40 cellular contexts compared by ENCODE assay signal in the genomic region with DNA sequence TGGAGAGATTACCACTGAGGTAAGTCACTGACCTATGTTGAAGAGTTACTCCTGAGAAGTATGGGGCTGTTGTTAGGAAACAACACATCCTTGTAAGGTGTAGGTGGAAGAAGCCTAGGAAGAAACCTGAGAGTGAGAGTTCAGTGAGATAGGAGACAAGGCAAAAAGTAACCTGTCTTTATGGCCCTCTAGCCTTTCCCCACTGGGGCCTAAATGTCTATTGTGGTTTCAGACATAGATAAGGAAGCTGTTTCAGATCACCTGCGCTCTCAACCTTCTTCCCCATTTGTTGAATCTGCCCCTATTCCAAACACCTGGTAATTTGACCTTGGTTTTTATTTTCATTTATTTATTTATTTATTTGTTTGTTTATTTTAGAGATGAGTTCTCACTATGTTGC.
"Had no signal": no experiment of that assay in that cellular context is flagged by ENCODE, and none has a peak within 500 bp of the region (broad histone marks: within the 10 kb centered on the region; RNA-seq: fewer than 3 reads in every experiment).

No MANE protein-coding gene starts in this region.

- H3K9me3 ChIP-seq: adrenal gland, ascending aorta, body of pancreas, breast epithelium had no signal

- H3K4me1 Mint-ChIP-seq: activated naive CD4-positive, alpha-beta T cell treated with anti-CD3 and anti-CD28 coated beads, Interleukin-2, amount 10 ng/mL, durations not matched to agents 7 days and 5 days; activated naive CD4-positive, alpha-beta T cell treated with anti-CD3 and anti-CD28 coated beads, Interleukin-2, amount 50 U/mL, for 24 hours; activated naive CD8-positive, alpha-beta T cell treated with anti-CD3 and anti-CD28 coated beads for 36 hours; activated naive CD8-positive, alpha-beta T cell treated with anti-CD3 and anti-CD28 coated beads, Interleukin-2, amount 10 ng/mL, durations not matched to agents 7 days and 5 days; activated naive CD8-positive, alpha-beta T cell treated with anti-CD3 and anti-CD28 coated beads, Interleukin-2, amount 50 U/mL, for 24 hours; activated T-helper 17 cell treated with anti-CD3 and anti-CD28 coated beads, Interleukin-2, amount 50 U/mL, for 72 hours; brain; central memory CD8-positive, alpha-beta T cell had no signal

- H3K27me3 Mint-ChIP-seq: activated naive CD4-positive, alpha-beta T cell treated with anti-CD3 and anti-CD28 coated beads, Interleukin-2, amount 10 ng/mL, durations not matched to agents 7 days and 5 days; activated naive CD4-positive, alpha-beta T cell treated with anti-CD3 and anti-CD28 coated beads, Interleukin-2, amount 50 U/mL, for 24 hours; activated naive CD8-positive, alpha-beta T cell; activated naive CD8-positive, alpha-beta T cell treated with anti-CD3 and anti-CD28 coated beads for 36 hours; activated naive CD8-positive, alpha-beta T cell treated with anti-CD3 and anti-CD28 coated beads, Interleukin-2, amount 10 ng/mL, durations not matched to agents 7 days and 5 days; activated naive CD8-positive, alpha-beta T cell treated with anti-CD3 and anti-CD28 coated beads, Interleukin-2, amount 50 U/mL, for 24 hours; activated T-cell treated with anti-CD3 and anti-CD28 coated beads, Interleukin-2, amount 50 U/mL, for 24 hours; activated T-helper 17 cell treated with anti-CD3 and anti-CD28 coated beads, Interleukin-2, amount 50 U/mL, for 72 hours; brain; central memory CD8-positive, alpha-beta T cell had no signal

- H3K4me1 ChIP-seq: adrenal gland, ascending aorta, body of pancreas, breast epithelium had no signal

- H3K36me3 ChIP-seq: adrenal gland, ascending aorta, brain microvascular endothelial cell, breast epithelium, cardiac muscle cell had no signal

- DNase-seq: activated effector memory CD4-positive, alpha-beta T cell treated with anti-CD3 and anti-CD28 coated beads, Interleukin-2, amount 50 U/mL, for 16 hours; activated effector memory CD4-positive, alpha-beta T cell treated with Interleukin-2 at 50 U/mL for 16 hours; activated gamma-delta T cell; activated gamma-delta T cell treated with Interleukin-2 at 50 U/mL for 16 hours; activated naive CD4-positive, alpha-beta T cell; activated naive CD4-positive, alpha-beta T cell treated with anti-CD3 and anti-CD28 coated beads for 36 hours; activated naive CD4-positive, alpha-beta T cell treated with anti-CD3 and anti-CD28 coated beads, Interleukin-2, amount 10 ng/mL, durations not matched to agents 7 days and 5 days; activated naive CD4-positive, alpha-beta T cell treated with anti-CD3 and anti-CD28 coated beads, Interleukin-2, amount 50 U/mL, for 16 hours; activated naive CD4-positive, alpha-beta T cell treated with Interleukin-2 at 50 U/mL for 16 hours; activated naive CD8-positive, alpha-beta T cell treated with anti-CD3 and anti-CD28 coated beads for 36 hours; activated naive CD8-positive, alpha-beta T cell treated with anti-CD3 and anti-CD28 coated beads, Interleukin-2, amount 10 ng/mL, durations not matched to agents 7 days and 5 days; activated naive CD8-positive, alpha-beta T cell treated with anti-CD3 and anti-CD28 coated beads, Interleukin-2, amount 50 U/mL, for 24 hours; activated T-cell treated with anti-CD3 and anti-CD28 coated beads, Interleukin-2, amount 50 U/mL, for 24 hours; activated T-cell treated with anti-CD3 and anti-CD28 coated beads, Interleukin-2, amount 50 U/mL, for 4 hours; activated T-cell treated with anti-CD3 and anti-CD28 coated beads, Interleukin-2, amount 50 U/mL, for 48 hours; activated T-cell treated with anti-CD3 and anti-CD28 coated beads, Interleukin-2, amount 50 U/mL, for 72 hours; adrenal gland; amniotic stem cell; amygdala; anterior cingulate cortex; aorta; body of pancreas; brain microvascular endothelial cell; caudate nucleus; central memory CD4-positive, alpha-beta T cell; cerebellar nuclear complex had no signal

- H3K36me3 Mint-ChIP-seq: activated naive CD4-positive, alpha-beta T cell treated with anti-CD3 and anti-CD28 coated beads, Interleukin-2, amount 10 ng/mL, durations not matched to agents 7 days and 5 days; activated naive CD4-positive, alpha-beta T cell treated with anti-CD3 and anti-CD28 coated beads, Interleukin-2, amount 50 U/mL, for 24 hours; activated naive CD4-positive, alpha-beta T cell treated with anti-CD3 and anti-CD28 coated beads, Interleukin-2, amount 50 U/mL, for 72 hours; activated naive CD8-positive, alpha-beta T cell; activated naive CD8-positive, alpha-beta T cell treated with anti-CD3 and anti-CD28 coated beads for 36 hours; activated naive CD8-positive, alpha-beta T cell treated with anti-CD3 and anti-CD28 coated beads, Interleukin-2, amount 10 ng/mL, durations not matched to agents 7 days and 5 days; brain had no signal

- ATAC-seq: activated naive CD4-positive, alpha-beta T cell treated with anti-CD3 and anti-CD28 coated beads, Interleukin-2, amount 50 U/mL, for 72 hours; activated naive CD8-positive, alpha-beta T cell treated with anti-CD3 and anti-CD28 coated beads, Interleukin-2, amount 50 U/mL, for 24 hours; activated T-cell treated with anti-CD3 and anti-CD28 coated beads, Interleukin-2, amount 50 U/mL, for 4 hours; activated T-cell treated with anti-CD3 and anti-CD28 coated beads, Interleukin-2, amount 50 U/mL, for 72 hours; activated T-helper 17 cell treated with anti-CD3 and anti-CD28 coated beads, Interleukin-2, amount 50 U/mL, for 72 hours; body of pancreas had no signal

- H3K27ac ChIP-seq: adrenal gland, ascending aorta, body of pancreas, brain microvascular endothelial cell, breast epithelium, cardiac muscle cell had no signal

- H3K4me3 ChIP-seq: adrenal gland, ascending aorta, body of pancreas, breast epithelium, cardiac muscle cell had no signal

- H3K9me3 Mint-ChIP-seq: activated naive CD4-positive, alpha-beta T cell treated with anti-CD3 and anti-CD28 coated beads, Interleukin-2, amount 10 ng/mL, durations not matched to agents 7 days and 5 days; activated naive CD4-positive, alpha-beta T cell treated with anti-CD3 and anti-CD28 coated beads, Interleukin-2, amount 50 U/mL, for 24 hours; activated naive CD8-positive, alpha-beta T cell treated with anti-CD3 and anti-CD28 coated beads, Interleukin-2, amount 10 ng/mL, durations not matched to agents 7 days and 5 days had no signal

- FAIRE-seq: astrocyte, bronchial epithelial cell, colon had no signal

- H3K4me3 Mint-ChIP-seq: activated naive CD4-positive, alpha-beta T cell treated with anti-CD3 and anti-CD28 coated beads for 36 hours; activated naive CD4-positive, alpha-beta T cell treated with anti-CD3 and anti-CD28 coated beads, Interleukin-2, amount 10 ng/mL, durations not matched to agents 7 days and 5 days; activated naive CD4-positive, alpha-beta T cell treated with anti-CD3 and anti-CD28 coated beads, Interleukin-2, amount 50 U/mL, for 24 hours; activated naive CD8-positive, alpha-beta T cell; activated naive CD8-positive, alpha-beta T cell treated with anti-CD3 and anti-CD28 coated beads for 36 hours; activated naive CD8-positive, alpha-beta T cell treated with anti-CD3 and anti-CD28 coated beads, Interleukin-2, amount 10 ng/mL, durations not matched to agents 7 days and 5 days; activated naive CD8-positive, alpha-beta T cell treated with anti-CD3 and anti-CD28 coated beads, Interleukin-2, amount 50 U/mL, for 24 hours; activated T-cell treated with anti-CD3 and anti-CD28 coated beads, Interleukin-2, amount 50 U/mL, for 24 hours; activated T-cell treated with anti-CD3 and anti-CD28 coated beads, Interleukin-2, amount 50 U/mL, for 4 hours; activated T-cell treated with anti-CD3 and anti-CD28 coated beads, Interleukin-2, amount 50 U/mL, for 72 hours; activated T-helper 1 cell treated with anti-CD3 and anti-CD28 coated beads, Interleukin-12 subunit alpha, Interleukin-12 subunit beta, Interleukin-2, Interleukin-4 antibody, amounts not matched to agents 30 ng/mL and 10 ng/mL and 1 ng/mL, durations not matched to agents 14 hours and 24 hours and 36 hours; activated T-helper 17 cell treated with anti-CD3 and anti-CD28 coated beads, Interleukin-2, amount 50 U/mL, for 72 hours; brain; central memory CD8-positive, alpha-beta T cell had no signal

- H3K27ac Mint-ChIP-seq: activated naive CD4-positive, alpha-beta T cell treated with anti-CD3 and anti-CD28 coated beads for 36 hours; activated naive CD4-positive, alpha-beta T cell treated with anti-CD3 and anti-CD28 coated beads, Interleukin-2, amount 10 ng/mL, durations not matched to agents 7 days and 5 days; activated naive CD4-positive, alpha-beta T cell treated with anti-CD3 and anti-CD28 coated beads, Interleukin-2, amount 50 U/mL, for 24 hours; activated naive CD8-positive, alpha-beta T cell; activated naive CD8-positive, alpha-beta T cell treated with anti-CD3 and anti-CD28 coated beads for 36 hours; activated naive CD8-positive, alpha-beta T cell treated with anti-CD3 and anti-CD28 coated beads, Interleukin-2, amount 10 ng/mL, durations not matched to agents 7 days and 5 days; activated naive CD8-positive, alpha-beta T cell treated with anti-CD3 and anti-CD28 coated beads, Interleukin-2, amount 50 U/mL, for 24 hours; activated T-cell treated with anti-CD3 and anti-CD28 coated beads, Interleukin-2, amount 50 U/mL, for 24 hours; activated T-cell treated with anti-CD3 and anti-CD28 coated beads, Interleukin-2, amount 50 U/mL, for 72 hours; activated T-helper 1 cell treated with anti-CD3 and anti-CD28 coated beads, Interleukin-12 subunit alpha, Interleukin-12 subunit beta, Interleukin-2, Interleukin-4 antibody, amounts not matched to agents 30 ng/mL and 10 ng/mL and 1 ng/mL, durations not matched to agents 14 hours and 24 hours and 36 hours; activated T-helper 17 cell treated with anti-CD3 and anti-CD28 coated beads, Interleukin-2, amount 50 U/mL, for 72 hours; activated T-helper 2 cell treated with anti-CD3 and anti-CD28 coated beads, Interferon-gamma antibody, Interleukin-2, Interleukin-4, amounts not matched to agents 10 μg/mL and 5 μg/mL and 100 μg/mL, durations not matched to agents 14 hours and 24 hours and 36 hours; brain had no signal

- H3K27me3 ChIP-seq: adrenal gland, ascending aorta, body of pancreas, brain microvascular endothelial cell, breast epithelium, cardiac muscle cell had no signal
